Comparison of ENCODE assay signal across 8 cellular contexts in the genomic region with DNA sequence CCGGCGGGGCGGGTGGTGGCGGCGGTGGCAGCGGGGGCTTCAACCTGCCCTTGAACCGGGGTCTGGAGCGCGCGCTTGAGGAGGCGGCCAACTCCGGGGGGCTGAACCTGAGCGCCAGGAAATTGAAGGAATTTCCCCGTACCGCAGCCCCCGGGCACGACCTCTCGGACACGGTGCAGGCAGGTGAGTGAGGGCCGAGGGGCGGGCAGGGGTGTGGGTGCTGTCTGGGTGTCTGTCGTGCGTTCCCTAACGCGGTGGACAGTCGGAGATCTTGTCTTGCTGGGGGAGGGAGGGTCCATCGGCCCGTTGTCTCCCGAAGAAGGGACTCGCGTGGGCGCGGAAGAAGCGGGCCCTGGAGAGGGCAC. TPM values are rescaled to one million over a fixed set of nuclear protein-coding genes. Genes with fewer than 3 reads are reported as not detected.
A peak's percentile ranks its signal among the peaks of the same experiment; 100 is the strongest.
DNase-seq lines count a peak whose midpoint lies in the region; ATAC-seq, FAIRE-seq and TF ChIP-seq lines count a peak whose summit lies in the region.

No MANE protein-coding gene starts in this region.

- 0 to 1% (median 0%) methylated on average over 28 to 34 of the region's 34 CpGs for WGBS in small intestine, 3 donors

- no peak for FAIRE-seq in small intestine (lab: Jason Lieb, UNC)

- H3K27me3 ChIP-seq in DOHH2 (ENCODE audit: control insufficient read depth, low read length) (peaks cover 3% of the 10 kb centered on the region; the same call in 1 of the 2 replicates), right atrium auricular region (no peaks in the 10 kb centered on the region), small intestine (ENCODE audit: control insufficient read depth in 2 of 2, insufficient read depth in 2 of 2, low read length in 2 of 2) (no peaks in the 10 kb centered on the region)

- H4K20me1 ChIP-seq in DOHH2 (ENCODE audit: control insufficient read depth, insufficient read depth, low read depth, low read length) = peaks cover 13% of the 10 kb centered on the region; the same call in 1 of the 2 replicates

- TF ChIP-seq CTCF in DOHH2 (IDR thresholded peaks at IDR 0.05; ENCODE audit: low read depth, low read length, poor library complexity, severe bottlenecking) = no peak
- no peak for TF ChIP-seq CTCF in right atrium auricular region (IDR thresholded peaks at IDR 0.05)

- in situ Hi-C loops in ACHN (cut with HindIII; ENCODE audit: low pct_ligation_motif_present, low pct_unique_long_range_greater_than_20kb, low sequenced_read_pairs) = no loop called here

- peaks cover 60% of the 10 kb centered on the region for H3K79me2 ChIP-seq in DOHH2 (ENCODE audit: control insufficient read depth, low read length)

- no peaks in the 10 kb centered on the region for H3K9me2 ChIP-seq in DOHH2 (replicated peaks; ENCODE audit: control insufficient read depth, low read length)

- peak; percentile 7 for ATAC-seq in HG02938 (IDR thresholded peaks at IDR 0.05; ENCODE audit: unreplicated experiment)
- no peak for ATAC-seq in HG03442 (IDR thresholded peaks at IDR 0.05; ENCODE audit: unreplicated experiment)

- H3K9me3 ChIP-seq in DOHH2 (ENCODE audit: control insufficient read depth, insufficient read depth, low read length) = no peaks in the 10 kb centered on the region
- no peaks in the 10 kb centered on the region for H3K9me3 ChIP-seq in right atrium auricular region
- H3K9me3 ChIP-seq in small intestine (ENCODE audit: control insufficient read depth, low read depth) = no peaks in the 10 kb centered on the region

- H3K4me3 ChIP-seq in DOHH2 (ENCODE audit: low read length) (peak overlapping the region; percentile 92), right atrium auricular region (peak overlapping the region; percentile 92 to 98), small intestine (ENCODE audit: low read depth in 1 of 2, low read length in 2 of 2) (peak overlapping the region; percentile 94 to 100)

- peaks cover 13% of the 10 kb centered on the region for H3F3A ChIP-seq in DOHH2 (ENCODE audit: control insufficient read depth, insufficient read depth)

- H3K36me3 ChIP-seq in DOHH2 (ENCODE audit: control insufficient read depth, low read length) = peaks cover 11% of the 10 kb centered on the region
- H3K36me3 ChIP-seq in right atrium auricular region = no peaks in the 10 kb centered on the region
- no peaks in the 10 kb centered on the region for H3K36me3 ChIP-seq in small intestine (ENCODE audit: control insufficient read depth in 2 of 2, insufficient read depth in 2 of 2, low read length in 2 of 2)

- H3K27ac ChIP-seq in DOHH2 (ENCODE audit: low read depth, low read length) (peak overlapping the region; percentile 65), right atrium auricular region (peak overlapping the region; percentile 90 to 95), small intestine (ENCODE audit: low read depth in 1 of 2, low read length in 1 of 2) (peak overlapping the region; percentile 66 to 95)

- peak overlapping the region; percentile 100 for H3K4me2 ChIP-seq in DOHH2 (ENCODE audit: low read length)

- peak; percentile 45 for DNase-seq in activated gamma-delta T cell (lab: John Stamatoyannopoulos, UW)
- DNase-seq in right atrium auricular region (ENCODE audit: low spot score) = no peak
- no peak for DNase-seq in small intestine
- DNase-seq in kidney glomerular epithelial cell (lab: John Stamatoyannopoulos, UW) = no peak
- DNase-seq in ACHN = no peak

- H3K4me1 ChIP-seq in DOHH2 (ENCODE audit: control insufficient read depth, low read length) (peaks cover 41% of the 10 kb centered on the region), right atrium auricular region (peaks cover 0 to 29% of the 10 kb centered on the region in 2 donors), small intestine (ENCODE audit: control insufficient read depth in 2 of 2, insufficient read depth in 1 of 2, low read depth in 1 of 2, low read length in 1 of 2) (peaks cover 7 to 12% of the 10 kb centered on the region in 2 donors)

RNA-seq across cellular contexts. Expression of a gene that starts 0.5 kb away (rescaled TPM):
- total RNA-seq in right atrium auricular region = 10 to 100 TPM in 1 of 2 donors, 1 to 10 TPM in 1; 6.9 to 10.9 TPM
- 1 to 10 TPM; 6.9 to 7.1 (median 7.0) TPM for polyA plus RNA-seq in small intestine
